Comparison of ENCODE assay signal across 8 cellular contexts in the genomic region with DNA sequence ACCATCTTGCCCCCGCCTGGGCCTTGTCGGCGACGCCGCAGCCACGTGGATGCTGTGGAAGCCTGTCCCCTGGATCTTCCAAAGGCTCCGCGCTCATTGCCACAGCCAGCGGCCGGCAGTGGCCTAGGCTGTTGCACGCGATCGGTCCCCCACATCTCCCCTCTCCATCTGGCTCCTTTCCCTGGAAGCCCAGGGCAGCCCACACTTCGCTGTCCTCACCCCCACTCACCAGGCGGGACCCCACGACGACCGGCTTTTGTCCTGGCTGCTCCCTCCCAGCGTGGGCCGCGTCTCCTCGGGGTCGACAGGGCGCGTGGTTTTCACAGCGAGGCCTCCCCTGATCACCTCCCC. TPM values are rescaled to one million over a fixed set of nuclear protein-coding genes. Genes with fewer than 3 reads are reported as not detected.
DNase-seq lines count a peak whose midpoint lies in the region; ATAC-seq and TF ChIP-seq lines count a peak whose summit lies in the region.

No MANE protein-coding gene starts in this region.

- H3K27me3 ChIP-seq in gastrocnemius medialis = no peaks in the 10 kb centered on the region

- ATAC-seq in gastrocnemius medialis (peak in 1 of 2 donors; percentile 6), HG02571 (IDR thresholded peaks at IDR 0.05; ENCODE audit: unreplicated experiment) (no peak)

- peak overlapping the region; percentile 75 for H3K27ac ChIP-seq in VCaP
- peak overlapping the region; percentile 80 to 85 (median 80) for H3K27ac ChIP-seq in gastrocnemius medialis

- in situ Hi-C loops in gastrocnemius medialis (cut with MboI; ENCODE audit: low sequenced_read_pairs in 4 of 4) = no loop called here

- H3K4me3 ChIP-seq in GM12864 (ENCODE audit: low read depth, low read length) (peak overlapping the region; percentile 98), fibroblast of the aortic adventitia (ENCODE audit: low read depth, low read length) (peak overlapping the region; percentile 81), gastrocnemius medialis (peak overlapping the region; percentile 72 to 91 (median 74))

- DNase-seq in GM12864 (ENCODE audit: low read depth) (no peak), fibroblast of the aortic adventitia (ENCODE audit: low read depth) (no peak), gastrocnemius medialis (peak in 1 of 2 donors; percentile 14), NCI-H187 (lab: John Stamatoyannopoulos, UW) (no peak), globus pallidus (ENCODE audit: low spot score) (no peak)
- no peak for DNase-seq in stimulated activated CD4-positive, alpha-beta T cell treated with anti-CD3 and anti-CD28 coated beads, Interleukin-2, amount 100 ng/mL, for 24 hours

- TF ChIP-seq CTCF in GM12864 (IDR thresholded peaks at IDR 0.05; ENCODE audit: low read depth, low read length, missing control alignments) (no peak), VCaP (conservative IDR thresholded peaks at IDR 0.05) (no peak), fibroblast of the aortic adventitia (IDR thresholded peaks at IDR 0.05; ENCODE audit: insufficient read depth, low read length) (no peak), gastrocnemius medialis (IDR thresholded peaks at IDR 0.05 in 4 of 5, conservative IDR thresholded peaks at IDR 0.05 in 1 of 5) (no peak)

- H3K36me3 ChIP-seq in gastrocnemius medialis = no peaks in the 10 kb centered on the region

- TF ChIP-seq POLR2A in gastrocnemius medialis (IDR thresholded peaks at IDR 0.05) = no peak

- H3K4me1 ChIP-seq in gastrocnemius medialis = peaks cover 7 to 9% of the 10 kb centered on the region in 2 donors

- intact Hi-C loops in gastrocnemius medialis (cut with DNase I; ENCODE audit: low total_unique reads) = no loop called here

- H3K9me3 ChIP-seq in gastrocnemius medialis = no peaks in the 10 kb centered on the region

RNA-seq across cellular contexts. Expression of gene TEX30, which starts 0.6 kb away (rescaled TPM):
- total RNA-seq in fibroblast of the aortic adventitia (ENCODE audit: low replicate concordance) = 12.8 and 42.2 TPM in 2 replicates
- total RNA-seq in gastrocnemius medialis = 10 to 100 TPM in 2 of 4 donors, 1 to 10 TPM in 2; 3.5 to 11.6 (median 10.2) TPM

RNA-seq across cellular contexts. Expression of gene POGLUT2, which starts 24.6 kb away (rescaled TPM):
- total RNA-seq in fibroblast of the aortic adventitia (ENCODE audit: low replicate concordance) (9.6 and 17.8 TPM in 2 replicates), gastrocnemius medialis (under 1 TPM; 0.51 to 0.94 (median 0.80) TPM)

RNA-seq across cellular contexts. Expression of gene BIVM, which starts 24.7 kb away (rescaled TPM):
- 31.5 and 44.2 TPM in 2 replicates for total RNA-seq in fibroblast of the aortic adventitia (ENCODE audit: low replicate concordance)
- 10 to 100 TPM; 14.2 to 25.1 (median 21.1) TPM for total RNA-seq in gastrocnemius medialis
